1 cellular context compared by ENCODE assay signal in the genomic region with DNA sequence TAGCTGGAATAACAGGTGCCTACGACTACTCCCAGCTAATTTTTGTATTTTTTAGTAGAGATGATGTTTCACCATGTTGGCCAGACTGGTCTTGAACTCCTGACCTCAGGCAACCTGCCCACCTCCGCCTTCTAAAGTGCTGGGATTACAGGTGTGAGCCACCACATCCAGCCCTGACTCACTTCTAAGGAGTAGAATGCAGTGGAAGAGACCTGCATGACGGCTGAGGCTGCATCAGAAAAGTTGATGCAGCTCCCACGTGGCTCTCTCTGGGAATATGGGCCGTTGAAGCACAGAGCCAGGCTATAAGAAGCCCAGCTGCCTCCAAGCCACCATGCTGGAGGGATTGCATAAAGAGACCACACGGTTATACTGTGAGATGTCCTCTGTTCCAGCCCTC.
TF ChIP-seq lines count a peak whose summit lies in the region.

No MANE protein-coding gene starts in this region.

TF ChIP-seq in K562, 482 proteins besides CTCF, POLR2A, EP300 and RAD21 (continued from another document):
- TF ChIP-seq, protein P1, sequence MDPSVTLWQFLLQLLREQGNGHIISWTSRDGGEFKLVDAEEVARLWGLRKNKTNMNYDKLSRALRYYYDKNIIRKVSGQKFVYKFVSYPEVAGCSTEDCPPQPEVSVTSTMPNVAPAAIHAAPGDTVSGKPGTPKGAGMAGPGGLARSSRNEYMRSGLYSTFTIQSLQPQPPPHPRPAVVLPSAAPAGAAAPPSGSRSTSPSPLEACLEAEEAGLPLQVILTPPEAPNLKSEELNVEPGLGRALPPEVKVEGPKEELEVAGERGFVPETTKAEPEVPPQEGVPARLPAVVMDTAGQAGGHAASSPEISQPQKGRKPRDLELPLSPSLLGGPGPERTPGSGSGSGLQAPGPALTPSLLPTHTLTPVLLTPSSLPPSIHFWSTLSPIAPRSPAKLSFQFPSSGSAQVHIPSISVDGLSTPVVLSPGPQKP (CRISPR knock-in tag; IDR thresholded peaks at IDR 0.05) = no peak
- TF ChIP-seq PHB2 (IDR thresholded peaks at IDR 0.05; ENCODE audit: low read depth) (no peak), MCM5 (IDR thresholded peaks at IDR 0.05; ENCODE audit: low read depth) (no peak), IFI16 (CRISPR knock-in tag; IDR thresholded peaks at IDR 0.05) (no peak), L3MBTL2 (IDR thresholded peaks at IDR 0.05) (0 out of 2 replicates have a peak, but pooled peaks have one; percentile 11), ZNF696 (CRISPR knock-in tag; conservative IDR thresholded peaks at IDR 0.05) (no peak)
